In the genomic region with DNA sequence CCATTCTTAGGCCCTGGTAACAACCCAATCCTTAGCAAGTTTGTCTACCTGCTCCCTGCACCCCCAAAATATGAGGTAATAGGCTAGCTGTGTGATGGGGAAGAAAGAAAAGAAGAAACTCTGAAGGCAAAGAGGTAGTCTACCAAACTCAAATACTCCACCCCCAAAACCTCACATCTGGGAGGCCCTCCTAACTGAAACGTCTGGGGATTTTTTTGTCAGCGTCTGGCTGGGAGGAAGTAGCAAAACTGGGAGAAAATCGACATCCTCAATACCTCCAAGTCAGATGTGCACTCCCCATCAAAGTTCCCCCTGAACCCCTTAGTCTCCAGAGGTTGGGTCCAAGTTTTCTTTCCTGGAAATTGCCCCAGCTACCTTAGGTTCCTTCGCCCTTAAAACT, we compare ENCODE assay signal across 8 cellular contexts. TPM values are rescaled to one million over a fixed set of nuclear protein-coding genes. Genes with fewer than 3 reads are reported as not detected.
DNase-seq lines count a peak whose midpoint lies in the region; ATAC-seq, FAIRE-seq and TF ChIP-seq lines count a peak whose summit lies in the region.

No MANE protein-coding gene starts in this region.

- DNase-seq in OCI-M1 (lab: John Stamatoyannopoulos, UW) (peak; percentile 5), epithelial cell of esophagus (ENCODE audit: low read depth) (no peak), prostate gland (ENCODE audit: low spot score) (no peak), RCC 7860 (ENCODE audit: low spot score) (no peak), NCI-H1930 (lab: John Stamatoyannopoulos, UW) (no peak)

- TF ChIP-seq POLR2A in prostate gland (IDR thresholded peaks at IDR 0.05): no peak

- no peaks in the 10 kb centered on the region for H3K36me3 ChIP-seq in prostate gland

- no peaks in the 10 kb centered on the region for H3K27me3 ChIP-seq in prostate gland (replicated peaks; ENCODE audit: insufficient read depth)

- TF ChIP-seq CTCF in epithelial cell of esophagus (IDR thresholded peaks at IDR 0.05; ENCODE audit: insufficient read depth, low read depth, low read length, missing control alignments) (no peak), prostate gland (IDR thresholded peaks at IDR 0.05) (no peak)

- H3K27ac ChIP-seq in prostate gland: peak overlapping the region; percentile 91 to 92

- ATAC-seq in GM21367 (IDR thresholded peaks at IDR 0.05; ENCODE audit: unreplicated experiment) (no peak), HG03442 (IDR thresholded peaks at IDR 0.05; ENCODE audit: unreplicated experiment) (no peak)

- intact Hi-C loops in prostate gland (cut with DNase I): no loop called here

- WGBS in prostate gland: 8% methylated on average over 4 of the region's 4 CpGs

- H3K4me1 ChIP-seq in prostate gland (replicated peaks): no peaks in the 10 kb centered on the region

- H3K9me3 ChIP-seq in prostate gland: no peaks in the 10 kb centered on the region

- H3K4me3 ChIP-seq in GM08714 (ENCODE audit: low read length) (peak overlapping the region; percentile 85), epithelial cell of esophagus (ENCODE audit: low read length) (peak overlapping the region; percentile 72), prostate gland (peak overlapping the region; percentile 54 to 55)

- no peak for FAIRE-seq in RCC 7860 (lab: Jason Lieb, UNC)

RNA-seq across cellular contexts. Expression of a gene that starts 1.0 kb away (rescaled TPM):
- 100 to 1,000 TPM; 156 to 269 TPM for total RNA-seq in prostate gland
